8 cellular contexts compared by ENCODE assay signal in the genomic region with DNA sequence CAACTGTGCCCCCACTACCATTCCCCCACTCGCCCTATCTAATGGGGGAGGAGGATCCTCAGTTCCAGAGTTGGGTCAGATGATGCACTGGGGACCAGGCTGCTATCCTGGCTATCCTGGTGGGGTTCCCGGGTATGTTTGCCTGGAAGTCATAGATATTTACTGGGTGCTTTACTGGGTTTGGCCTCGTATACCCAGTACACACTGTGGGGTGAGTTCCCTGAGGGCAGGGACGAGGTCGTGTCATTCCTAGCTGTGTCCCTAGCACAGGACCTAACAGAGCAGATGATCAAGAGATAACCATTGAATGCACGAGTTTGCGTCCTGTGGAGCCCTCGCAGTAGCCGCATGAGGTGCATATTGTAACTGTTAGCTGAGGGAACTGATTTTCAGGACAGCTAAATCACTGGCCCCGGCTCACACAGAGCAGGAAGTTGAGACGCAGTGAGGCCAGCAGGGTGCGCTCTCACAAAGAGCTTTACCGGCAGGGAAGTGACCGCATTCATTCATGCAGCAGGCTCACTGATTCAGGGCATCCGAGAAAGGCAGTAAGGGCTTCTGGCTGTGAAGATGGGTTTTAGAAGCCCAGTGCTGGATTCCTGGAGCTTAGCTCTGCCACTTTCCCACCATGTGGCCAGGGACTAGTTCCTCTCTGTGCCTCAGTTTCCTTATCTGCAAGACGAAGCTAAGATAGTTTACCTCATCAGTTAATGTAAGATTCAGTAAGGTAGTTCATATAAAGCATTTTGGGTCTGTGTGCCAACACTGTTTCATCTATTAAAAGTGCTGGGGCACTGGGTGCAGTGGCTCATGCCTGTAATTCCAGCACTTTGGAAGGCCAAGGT. TPM values are rescaled to one million over a fixed set of nuclear protein-coding genes. Genes with fewer than 3 reads are reported as not detected.
DNase-seq lines count a peak whose midpoint lies in the region; ATAC-seq and TF ChIP-seq lines count a peak whose summit lies in the region.

No MANE protein-coding gene starts in this region.

- POLR2A ChIA-PET in CD8-positive, alpha-beta memory T cell (lab: Charles Lee), result no interaction called here
- POLR2A ChIA-PET in IMR-90 (lab: Charles Lee; ENCODE audit: unreplicated experiment), result no interaction called here
- POLR2A ChIA-PET in activated B cell treated with CpG ODN at 0.5 μM for 24 hours (lab: Charles Lee), result interaction anchor here (0.6 to 1.1 kb wide), 2 partner anchors 26 to 128 kb away, joined by 4 to 5 read pairs; a partner anchor contains a TSS

- no TSS peak for BruUV-seq in IMR-90 (replicated peaks; lab: Mats Ljungman, UMichigan)

- H3K18ac ChIP-seq in IMR-90 (ENCODE audit: low read depth, low read length), result no peak overlapping the region

- H3K9me1 ChIP-seq in IMR-90 (ENCODE audit: insufficient read depth, low read length), result no peaks in the 10 kb centered on the region

- H3K4ac ChIP-seq in IMR-90 (ENCODE audit: low read depth, low read length), result no peak overlapping the region

- H3K36me3 ChIP-seq in CD8-positive, alpha-beta memory T cell (ENCODE audit: insufficient read depth, low read length), result peaks cover 7% of the 10 kb centered on the region
- H3K36me3 ChIP-seq in IMR-90 (ENCODE audit: control insufficient read depth, insufficient read depth, low read length), result peaks cover 12% of the 10 kb centered on the region

- peak; percentile 44 to 72 (median 45) for DNase-seq in CD8-positive, alpha-beta memory T cell
- DNase-seq in IMR-90, result peak; percentile 67
- peak; percentile 41 for DNase-seq in activated B cell treated with CpG ODN at 0.5 μM for 24 hours
- peak; percentile 61 for DNase-seq in cerebellar cortex (ENCODE audit: low spot score)
- DNase-seq in memory B cell (ENCODE audit: low spot score in 2 of 2), result peak; percentile 56 to 59
- DNase-seq in stimulated activated naive B cell treated with anti-CD40 and anti-IgM and Interleukin-4, amounts not matched to agents 10 μg/mL and 1 μg/mL and 100 μg/mL, for 72 hours, result no peak

- no peak overlapping the region for H3K4me2 ChIP-seq in IMR-90 (ENCODE audit: low read depth, low read length)

- H2AK9ac ChIP-seq in IMR-90 (replicated peaks; ENCODE audit: low read depth, low read length, poor library complexity), result peak overlapping the region; percentile 35

- TF ChIP-seq RAD21 in IMR-90 (IDR thresholded peaks at IDR 0.05; ENCODE audit: low read length), result peak; percentile 77

- H3K36me3 Mint-ChIP-seq in CD8-positive, alpha-beta memory T cell, result peaks cover 0 to 31% (median 0%) of the 10 kb centered on the region in 3 donors
- H3K36me3 Mint-ChIP-seq in activated B cell treated with CpG ODN at 0.5 μM for 24 hours (ENCODE audit: low read depth), result peaks cover 34% of the 10 kb centered on the region
- peaks cover 6% of the 10 kb centered on the region for H3K36me3 Mint-ChIP-seq in memory B cell
- peaks cover 25 to 45% of the 10 kb centered on the region in 2 donors for H3K36me3 Mint-ChIP-seq in stimulated activated naive B cell treated with anti-CD40 and anti-IgM and Interleukin-4, amounts not matched to agents 10 μg/mL and 1 μg/mL and 100 μg/mL, for 72 hours

- H3K27ac ChIP-seq in CD8-positive, alpha-beta memory T cell (ENCODE audit: low read depth, low read length), result no peak overlapping the region
- no peak overlapping the region for H3K27ac ChIP-seq in IMR-90 (ENCODE audit: insufficient read depth, low read length)

- no peak overlapping the region for H4K91ac ChIP-seq in IMR-90 (ENCODE audit: insufficient read depth, low read depth, low read length)

- peaks cover 19% of the 10 kb centered on the region for H4K20me1 ChIP-seq in IMR-90 (ENCODE audit: insufficient read depth, low read length)

- no peaks in the 10 kb centered on the region for H3K27me3 ChIP-seq in CD8-positive, alpha-beta memory T cell (ENCODE audit: insufficient read depth, low read length, poor library complexity, severe bottlenecking)
- H3K27me3 ChIP-seq in IMR-90 (ENCODE audit: control insufficient read depth, insufficient read depth, low read length), result no peaks in the 10 kb centered on the region

- H3K27me3 Mint-ChIP-seq in CD8-positive, alpha-beta memory T cell, result no peaks in the 10 kb centered on the region
- H3K27me3 Mint-ChIP-seq in activated B cell treated with CpG ODN at 0.5 μM for 24 hours, result no peaks in the 10 kb centered on the region
- no peaks in the 10 kb centered on the region for H3K27me3 Mint-ChIP-seq in memory B cell
- no peaks in the 10 kb centered on the region for H3K27me3 Mint-ChIP-seq in stimulated activated naive B cell treated with anti-CD40 and anti-IgM and Interleukin-4, amounts not matched to agents 10 μg/mL and 1 μg/mL and 100 μg/mL, for 72 hours

- peak; percentile 71 for TF ChIP-seq CTCF in IMR-90 (conservative IDR thresholded peaks at IDR 0.05; ENCODE audit: low read depth, low read length)
- no peak for TF ChIP-seq CTCF in activated B cell treated with CpG ODN at 0.5 μM for 24 hours (IDR thresholded peaks at IDR 0.05)

- in situ Hi-C loops in IMR-90 (cut with MboI; ENCODE audit: low sequenced_read_pairs), result no loop called here

- H3K27ac Mint-ChIP-seq in CD8-positive, alpha-beta memory T cell, result peak overlapping the region in 2 of 8 donors; percentile 54 to 77
- H3K27ac Mint-ChIP-seq in activated B cell treated with CpG ODN at 0.5 μM for 24 hours (no peak overlapping the region), memory B cell (no peak overlapping the region)
- H3K27ac Mint-ChIP-seq in stimulated activated naive B cell treated with anti-CD40 and anti-IgM and Interleukin-4, amounts not matched to agents 10 μg/mL and 1 μg/mL and 100 μg/mL, for 72 hours, result peak overlapping the region; percentile 25

- no peak overlapping the region for H2BK15ac ChIP-seq in IMR-90 (ENCODE audit: low read depth, low read length)

- no peak overlapping the region for H4K5ac ChIP-seq in IMR-90 (ENCODE audit: low read depth, low read length)

- H3K14ac ChIP-seq in IMR-90 (replicated peaks; ENCODE audit: low read depth, low read length), result no peak overlapping the region

- 0 out of 2 replicates have a peak overlapping the region, but pooled peaks have one; percentile 61 for H2AK5ac ChIP-seq in IMR-90 (ENCODE audit: low read depth, low read length)

- no peaks in the 10 kb centered on the region for H3K9me3 ChIP-seq in CD8-positive, alpha-beta memory T cell (ENCODE audit: low read length)
- H3K9me3 ChIP-seq in IMR-90 (ENCODE audit: control insufficient read depth, insufficient read depth, low read length), result no peaks in the 10 kb centered on the region

- H3K56ac ChIP-seq in IMR-90 (ENCODE audit: extremely low read depth, insufficient read depth, low read length), result no peak overlapping the region

- ATAC-seq in IMR-90 (ENCODE audit: low read depth) (peak; percentile 96), activated B cell treated with CpG ODN at 0.5 μM for 24 hours (ENCODE audit: low read depth) (peak; percentile 86), memory B cell (ENCODE audit: low read depth) (peak; percentile 98), HG03442 (IDR thresholded peaks at IDR 0.05; ENCODE audit: unreplicated experiment) (no peak), HG02938 (IDR thresholded peaks at IDR 0.05; ENCODE audit: unreplicated experiment) (no peak)
- ATAC-seq in stimulated activated naive B cell treated with anti-CD40 and anti-IgM and Interleukin-4, amounts not matched to agents 10 μg/mL and 1 μg/mL and 100 μg/mL, for 72 hours (replicated peaks), result peak; percentile 81 to 82

- H2AFZ ChIP-seq in IMR-90 (replicated peaks; ENCODE audit: low read length, poor library complexity), result peak overlapping the region; percentile 53

- 58% methylated on average over 11 of the region's 16 CpGs; no CpG with 5 or more reads in 1 of the 2 experiments for WGBS in IMR-90 (ENCODE audit: extremely low coverage in 2 of 2, insufficient read length in 1 of 2), 2 experiments

- H3K4me3 Mint-ChIP-seq in CD8-positive, alpha-beta memory T cell, result peak overlapping the region in 1 of 7 donors; percentile 3
- H3K4me3 Mint-ChIP-seq in activated B cell treated with CpG ODN at 0.5 μM for 24 hours (no peak overlapping the region), memory B cell (no peak overlapping the region)
- H3K4me3 Mint-ChIP-seq in stimulated activated naive B cell treated with anti-CD40 and anti-IgM and Interleukin-4, amounts not matched to agents 10 μg/mL and 1 μg/mL and 100 μg/mL, for 72 hours, result no peak overlapping the region

- intact Hi-C loops in IMR-90 (cut with micrococcal nuclease), result loop anchor here (10.0 kb wide), 1 partner anchor 205 kb away; no protein-coding TSS in a partner anchor
- intact Hi-C loops in activated B cell treated with CpG ODN at 0.5 μM for 24 hours (cut with micrococcal nuclease), result loop anchor here (1.0 to 10.0 kb wide), 5 partner anchors 75 to 875 kb away; a partner anchor contains a TSS

- no peak overlapping the region for H3K9ac ChIP-seq in IMR-90 (ENCODE audit: low read depth, low read length)

- H3K79me1 ChIP-seq in IMR-90 (ENCODE audit: low read depth in 1 of 2, low read length in 2 of 2), result peaks cover 3 to 57% of the 10 kb centered on the region in 2 experiments; a peak in 3 of 4 replicates

- CTCF ChIA-PET in CD8-positive, alpha-beta memory T cell (lab: Charles Lee), result interaction anchor here (0.8 to 3.1 kb wide), 9 partner anchors 10 to 199 kb away, joined by 3 to 10 read pairs (median 5); no protein-coding TSS in a partner anchor
- CTCF ChIA-PET in IMR-90 (lab: Yijun Ruan, JAX) (interaction anchor here (0.5 to 1.9 kb wide), 8 partner anchors 8 to 98 kb away, joined by 3 to 7 read pairs (median 4); no protein-coding TSS in a partner anchor), activated B cell treated with CpG ODN at 0.5 μM for 24 hours (lab: Charles Lee) (interaction anchor here (0.7 to 1.7 kb wide), 8 partner anchors 9 to 212 kb away, joined by 3 to 8 read pairs (median 4); no protein-coding TSS in a partner anchor)

- H2BK120ac ChIP-seq in IMR-90 (ENCODE audit: low read depth, low read length), result no peak overlapping the region

- H3K4me1 Mint-ChIP-seq in CD8-positive, alpha-beta memory T cell, result peaks cover 10 to 24% (median 14%) of the 10 kb centered on the region in 3 donors
- H3K4me1 Mint-ChIP-seq in activated B cell treated with CpG ODN at 0.5 μM for 24 hours (peaks cover 11% of the 10 kb centered on the region), memory B cell (peaks cover 17% of the 10 kb centered on the region)
- peaks cover 15 to 21% of the 10 kb centered on the region in 2 donors for H3K4me1 Mint-ChIP-seq in stimulated activated naive B cell treated with anti-CD40 and anti-IgM and Interleukin-4, amounts not matched to agents 10 μg/mL and 1 μg/mL and 100 μg/mL, for 72 hours

- dilution Hi-C loops in IMR-90 (cut with HindIII; ENCODE audit: low sequenced_read_pairs, unreplicated experiment), result no loop called here

- H2BK20ac ChIP-seq in IMR-90 (ENCODE audit: low read depth, low read length), result no peak overlapping the region

- H3K4me1 ChIP-seq in CD8-positive, alpha-beta memory T cell (ENCODE audit: insufficient read depth, low read length), result peaks cover 5% of the 10 kb centered on the region
- peaks cover 2% of the 10 kb centered on the region; the same call in 1 of the 2 replicates for H3K4me1 ChIP-seq in IMR-90 (ENCODE audit: control insufficient read depth, insufficient read depth, low read length)

- H3K9me3 Mint-ChIP-seq in CD8-positive, alpha-beta memory T cell, result no peaks in the 10 kb centered on the region
- H3K9me3 Mint-ChIP-seq in activated B cell treated with CpG ODN at 0.5 μM for 24 hours (no peaks in the 10 kb centered on the region), memory B cell (no peaks in the 10 kb centered on the region)
- H3K9me3 Mint-ChIP-seq in stimulated activated naive B cell treated with anti-CD40 and anti-IgM and Interleukin-4, amounts not matched to agents 10 μg/mL and 1 μg/mL and 100 μg/mL, for 72 hours, result no peaks in the 10 kb centered on the region

- no peak overlapping the region for H3K4me3 ChIP-seq in CD8-positive, alpha-beta memory T cell (ENCODE audit: low read length)
- no peak overlapping the region for H3K4me3 ChIP-seq in IMR-90 (ENCODE audit: insufficient read depth, low read depth, low read length)

- no peak overlapping the region for H4K8ac ChIP-seq in IMR-90 (ENCODE audit: low read depth in 2 of 2, low read length in 2 of 2)

- no peak overlapping the region for H2BK5ac ChIP-seq in IMR-90 (ENCODE audit: low read depth, low read length, poor library complexity, severe bottlenecking)

- no peak for TF ChIP-seq POLR2A in IMR-90 (IDR thresholded peaks at IDR 0.05; ENCODE audit: low read depth, low read length)

- H3K23ac ChIP-seq in IMR-90 (ENCODE audit: low read depth, low read length), result no peak overlapping the region

RNA-seq across cellular contexts. Expression of a gene that starts 6.0 kb away (rescaled TPM):
- total RNA-seq in CD8-positive, alpha-beta memory T cell, result 100 to 1,000 TPM; 147 to 159 TPM
- polyA plus RNA-seq in CD8-positive, alpha-beta memory T cell, result 67.9 TPM
- 354 and 391 TPM in 2 replicates for total RNA-seq in IMR-90 (2012; rRNA removed)
- 196 and 225 TPM in 2 replicates for polyA plus RNA-seq in IMR-90 (2012; rRNA removed)
- 139 and 243 TPM in 2 replicates for polyA plus RNA-seq in IMR-90 (2012; cell fraction: cytosol; rRNA removed)
- polyA plus RNA-seq in IMR-90 (2012; cell fraction: nucleus; rRNA removed; ENCODE audit: low replicate concordance), result 158 and 323 TPM in 2 replicates
- total RNA-seq in activated B cell treated with CpG ODN at 0.5 μM for 24 hours, result 75.6 and 79.4 TPM in 2 replicates

RNA-seq across cellular contexts. Expression of a gene that starts 6.6 kb away (rescaled TPM):
- 10 to 100 TPM; 38.2 to 38.9 TPM for total RNA-seq in CD8-positive, alpha-beta memory T cell
- 31.5 TPM for polyA plus RNA-seq in CD8-positive, alpha-beta memory T cell
- total RNA-seq in IMR-90 (2012; rRNA removed), result 36.1 and 38.7 TPM in 2 replicates
- 72.2 and 74.8 TPM in 2 replicates for polyA plus RNA-seq in IMR-90 (2012; rRNA removed)
- 45.5 and 80.8 TPM in 2 replicates for polyA plus RNA-seq in IMR-90 (2012; cell fraction: cytosol; rRNA removed)
- polyA plus RNA-seq in IMR-90 (2012; cell fraction: nucleus; rRNA removed; ENCODE audit: low replicate concordance), result 129 and 196 TPM in 2 replicates
- 50.7 and 52.7 TPM in 2 replicates for total RNA-seq in activated B cell treated with CpG ODN at 0.5 μM for 24 hours

RNA-seq across cellular contexts. Expression of a gene that starts 17.2 kb away (rescaled TPM):
- total RNA-seq in CD8-positive, alpha-beta memory T cell, result not detected
- polyA plus RNA-seq in CD8-positive, alpha-beta memory T cell, result not detected
- total RNA-seq in IMR-90 (2012; rRNA removed), result not detected in 2 replicates
- polyA plus RNA-seq in IMR-90 (2012; rRNA removed), result not detected in 2 replicates
- polyA plus RNA-seq in IMR-90 (2012; cell fraction: cytosol; rRNA removed), result 0.37 TPM in 1 of 2 replicates, not detected in the other
- 1.7 and 5.0 TPM in 2 replicates for polyA plus RNA-seq in IMR-90 (2012; cell fraction: nucleus; rRNA removed; ENCODE audit: low replicate concordance)
- total RNA-seq in activated B cell treated with CpG ODN at 0.5 μM for 24 hours, result not detected in 2 replicates

RNA-seq across cellular contexts. Expression of a gene that starts 24.4 kb away (rescaled TPM):
- total RNA-seq in CD8-positive, alpha-beta memory T cell, result not detected
- polyA plus RNA-seq in CD8-positive, alpha-beta memory T cell, result not detected
- total RNA-seq in IMR-90 (2012; rRNA removed) (not detected in 2 replicates), activated B cell treated with CpG ODN at 0.5 μM for 24 hours (not detected in 2 replicates)
- polyA plus RNA-seq in IMR-90 (2012; rRNA removed), result not detected in 2 replicates
- polyA plus RNA-seq in IMR-90 (2012; cell fraction: cytosol; rRNA removed), result 0.07 TPM in 1 of 2 replicates, not detected in the other
- polyA plus RNA-seq in IMR-90 (2012; cell fraction: nucleus; rRNA removed; ENCODE audit: low replicate concordance), result 0.11 TPM in 1 of 2 replicates, not detected in the other

RNA-seq across cellular contexts. Expression of a gene that starts 32.0 kb away (rescaled TPM):
- total RNA-seq in CD8-positive, alpha-beta memory T cell, result not detected
- polyA plus RNA-seq in CD8-positive, alpha-beta memory T cell, result not detected
- total RNA-seq in IMR-90 (2012; rRNA removed), result not detected in 2 replicates
- polyA plus RNA-seq in IMR-90 (2012; rRNA removed), result not detected in 2 replicates
- polyA plus RNA-seq in IMR-90 (2012; cell fraction: cytosol; rRNA removed), result 0.09 and 0.28 TPM in 2 replicates
- not detected in 2 replicates for polyA plus RNA-seq in IMR-90 (2012; cell fraction: nucleus; rRNA removed; ENCODE audit: low replicate concordance)
- total RNA-seq in activated B cell treated with CpG ODN at 0.5 μM for 24 hours, result not detected in 2 replicates

Comparison
In these comparisons a context has a peak if more than half of its experiments do, and no peak if none do; other contexts are left out.
1. ATAC-seq: peak in IMR-90 (single experiment), activated B cell treated with CpG ODN at 0.5 μM for 24 hours (single experiment), memory B cell (single experiment) and stimulated activated naive B cell treated with anti-CD40 and anti-IgM and Interleukin-4, amounts not matched to agents 10 μg/mL and 1 μg/mL and 100 μg/mL, for 72 hours (2 of 2); none in HG03442 (single experiment) and HG02938 (single experiment).